8 cellular contexts compared by ENCODE assay signal in the genomic region with DNA sequence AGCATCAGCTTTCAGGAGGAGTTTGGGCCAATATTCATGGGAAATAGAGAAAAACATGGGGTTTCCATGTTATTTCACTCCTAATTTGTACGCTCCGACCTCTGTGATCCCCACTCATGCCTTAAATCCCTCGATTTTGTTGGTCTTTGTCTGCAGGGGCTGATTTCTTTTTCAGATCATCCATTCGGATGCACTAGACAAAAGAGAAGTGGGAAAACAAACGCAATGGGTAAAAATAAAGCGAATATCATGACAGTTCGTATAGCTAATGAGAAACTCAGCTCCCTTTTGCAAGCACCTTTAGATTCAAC. TPM values are rescaled to one million over a fixed set of nuclear protein-coding genes. Genes with fewer than 3 reads are reported as not detected.
DNase-seq lines count a peak whose midpoint lies in the region; ATAC-seq and TF ChIP-seq lines count a peak whose summit lies in the region.

No MANE protein-coding gene starts in this region.

- H3K4me1 Mint-ChIP-seq in MCF 10A (ENCODE audit: insufficient read depth, unreplicated experiment) = peaks cover 6% of the 10 kb centered on the region

- H3K9me3 ChIP-seq in muscle layer of colon (ENCODE audit: low read length) (no peaks in the 10 kb centered on the region), body of pancreas (no peaks in the 10 kb centered on the region)

- H3K4me3 ChIP-seq in ACC112 (ENCODE audit: low read depth, low read length) (peak overlapping the region; percentile 90), HFF-Myc (replicated peaks; ENCODE audit: low read depth, low read length) (peak overlapping the region; percentile 66), muscle layer of colon (ENCODE audit: low read depth in 1 of 2, low read length in 2 of 2) (peak overlapping the region; percentile 67 to 72), body of pancreas (no peak overlapping the region)

- peak overlapping the region; percentile 82 for H3K4me3 Mint-ChIP-seq in MCF 10A (ENCODE audit: unreplicated experiment)

- peaks cover 7% of the 10 kb centered on the region; the same call in 1 of the 2 replicates for H3K36me3 ChIP-seq in ACC112 (ENCODE audit: insufficient read depth, low read length)
- peaks cover 7% of the 10 kb centered on the region for H3K36me3 ChIP-seq in muscle layer of colon (ENCODE audit: insufficient read depth, low read length)
- H3K36me3 ChIP-seq in body of pancreas (replicated peaks in 1 of 2; ENCODE audit: insufficient read depth in 1 of 2, low read depth in 2 of 2) = no peaks in the 10 kb centered on the region

- H3K27ac ChIP-seq in ACC112 (ENCODE audit: low read depth, low read length) = peak overlapping the region; percentile 51; the same call in 1 of the 2 replicates
- no peak overlapping the region for H3K27ac ChIP-seq in muscle layer of colon (ENCODE audit: low read depth, low read length)
- peak overlapping the region in 1 of 4 donors; percentile 62 for H3K27ac ChIP-seq in body of pancreas

- no peak overlapping the region for H3K9ac ChIP-seq in muscle layer of colon (ENCODE audit: low read length)

- no peak for TF ChIP-seq POLR2A in body of pancreas (IDR thresholded peaks at IDR 0.05)

- 0 to 4% methylated on average over 7 of the region's 7 CpGs for WGBS in body of pancreas, 2 donors

- H3K27ac Mint-ChIP-seq in MCF 10A (ENCODE audit: low read depth, unreplicated experiment) = peak overlapping the region; percentile 63

- CTCF ChIA-PET in MCF 10A (lab: Yijun Ruan, JAX) = interaction anchor here (0.9 kb wide), 1 partner anchor 15 kb away, joined by 3 read pairs; no protein-coding TSS in a partner anchor

- POLR2A ChIA-PET in MCF 10A (lab: Yijun Ruan, JAX) = no interaction called here

- no TSS peak for BruUV-seq in MCF 10A (replicated peaks; lab: Mats Ljungman, UMichigan)

- H3K79me2 ChIP-seq in ACC112 (ENCODE audit: control insufficient read depth, insufficient read depth, low read length, unreplicated experiment) = peaks cover 20% of the 10 kb centered on the region

- ATAC-seq in body of pancreas (no peak), GM19351 (IDR thresholded peaks at IDR 0.05; ENCODE audit: unreplicated experiment) (no peak)

- H3K36me3 Mint-ChIP-seq in MCF 10A (ENCODE audit: insufficient read depth, unreplicated experiment) = peaks cover 6% of the 10 kb centered on the region

- intact Hi-C loops in MCF 10A (cut with micrococcal nuclease) (no loop called here), body of pancreas (cut with DNase I) (no loop called here)

- H3K27me3 ChIP-seq in ACC112 (ENCODE audit: insufficient read depth, low read length) = no peaks in the 10 kb centered on the region
- no peaks in the 10 kb centered on the region for H3K27me3 ChIP-seq in muscle layer of colon (ENCODE audit: control insufficient read depth in 1 of 2, insufficient read depth in 2 of 2, low read length in 2 of 2)
- H3K27me3 ChIP-seq in body of pancreas = no peaks in the 10 kb centered on the region

- no peak for DNase-seq in HFF-Myc (ENCODE audit: extremely low read depth, low read depth)
- DNase-seq in MCF 10A (ENCODE audit: unreplicated experiment) = no peak
- no peak for DNase-seq in NOMO-1 treated with DMSO at 0.1 percent for 48 hours (lab: John Stamatoyannopoulos, UW; ENCODE audit: unreplicated experiment)
- DNase-seq in body of pancreas = no peak
- DNase-seq in NCI-H1694 treated with DMSO at 0.1 percent for 48 hours (lab: John Stamatoyannopoulos, UW) = no peak

- H3K4me1 ChIP-seq in ACC112 (ENCODE audit: control insufficient read depth, insufficient read depth, low read length, unreplicated experiment) = peaks cover 35% of the 10 kb centered on the region
- no peaks in the 10 kb centered on the region for H3K4me1 ChIP-seq in muscle layer of colon (ENCODE audit: insufficient read depth, low read length)
- H3K4me1 ChIP-seq in body of pancreas = peaks cover 10% of the 10 kb centered on the region

- peaks cover 41% of the 10 kb centered on the region for H3K27me3 Mint-ChIP-seq in MCF 10A (ENCODE audit: insufficient read depth, unreplicated experiment)

- H3K9me3 Mint-ChIP-seq in MCF 10A (ENCODE audit: unreplicated experiment) = no peaks in the 10 kb centered on the region

- TF ChIP-seq CTCF in HFF-Myc (IDR thresholded peaks at IDR 0.05; ENCODE audit: low read depth, low read length, missing control alignments) (no peak), MCF 10A (IDR thresholded peaks at IDR 0.05; ENCODE audit: unreplicated experiment) (no peak), body of pancreas (IDR thresholded peaks at IDR 0.05) (no peak)

- peak overlapping the region; percentile 55 for H2AFZ ChIP-seq in ACC112 (ENCODE audit: low read length, unreplicated experiment)

RNA-seq across cellular contexts. Expression of a gene that starts 0.3 kb away (rescaled TPM):
- total RNA-seq in MCF 10A (2022) (16.2 and 18.1 TPM in 2 replicates), body of pancreas (10 to 100 TPM in 1 of 2 donors, 1 to 10 TPM in 1; 9.1 to 25.7 TPM)

Comparison
In these comparisons a context has a peak if more than half of its experiments do, and no peak if none do; other contexts are left out.
1. H3K4me3 ChIP-seq: peak in ACC112 (single experiment), HFF-Myc (single experiment) and muscle layer of colon (2 of 2); none in body of pancreas (0 of 2).